9 cellular contexts compared by ENCODE assay signal in genomic region chr11:127493330-127493729, GRCh38.
DNase-seq lines count a peak whose midpoint lies in the region; ATAC-seq, FAIRE-seq and TF ChIP-seq lines count a peak whose summit lies in the region.
"Had no signal": no experiment of that assay in that cellular context is flagged by ENCODE, and none has a peak within 500 bp of the region (broad histone marks: within the 10 kb centered on the region; RNA-seq: fewer than 3 reads in every experiment).

No MANE protein-coding gene starts in this region.

- CTCF ChIA-PET in A673 (lab: Charles Lee), result interaction anchor here (0.6 to 1.6 kb wide), 4 partner anchors 12 to 1052 kb away, joined by 3 to 11 read pairs (median 4); no protein-coding TSS in a partner anchor
- CTCF ChIA-PET in activated naive CD4-positive, alpha-beta T cell treated with anti-CD3 and anti-CD28 coated beads for 36 hours (lab: Charles Lee), result interaction anchor here (0.6 to 1.2 kb wide), 4 partner anchors 8 to 1093 kb away, joined by 3 to 4 read pairs (median 3); no protein-coding TSS in a partner anchor

- DNase-seq in A673 (ENCODE audit: low spot score) (peak; percentile 40), GM19239 (ENCODE audit: insufficient read length, low spot score) (no peak), NCI-H510A treated with DMSO at 0.1 percent for 48 hours (lab: John Stamatoyannopoulos, UW) (peak; percentile 74), endodermal cell (peak; percentile 52), T-helper 2 cell (no peak)
- no peak for DNase-seq in activated T-helper 1 cell treated with anti-CD3 and anti-CD28 coated beads, Interleukin-12 subunit alpha, Interleukin-12 subunit beta, Interleukin-2, Interleukin-4 antibody, amounts not matched to agents 30 ng/mL and 10 ng/mL and 1 ng/mL, durations not matched to agents 14 hours and 24 hours and 36 hours (ENCODE audit: low spot score)
- no peak for DNase-seq in activated naive CD4-positive, alpha-beta T cell treated with anti-CD3 and anti-CD28 coated beads for 36 hours
- DNase-seq: SIG-M5 had no signal

- peaks cover 9% of the 10 kb centered on the region for H3K27me3 ChIP-seq in A673 (replicated peaks; ENCODE audit: insufficient read depth, low read depth, low read length, poor library complexity)
- H3K27me3 ChIP-seq in endodermal cell (ENCODE audit: control insufficient read depth, insufficient read depth, low read length, poor library complexity, severe bottlenecking), result no peaks in the 10 kb centered on the region

- H3K9me3 Mint-ChIP-seq in endodermal cell, result peaks cover 38% of the 10 kb centered on the region
- no peaks in the 10 kb centered on the region for H3K9me3 Mint-ChIP-seq in activated T-helper 1 cell treated with anti-CD3 and anti-CD28 coated beads, Interleukin-12 subunit alpha, Interleukin-12 subunit beta, Interleukin-2, Interleukin-4 antibody, amounts not matched to agents 30 ng/mL and 10 ng/mL and 1 ng/mL, durations not matched to agents 14 hours and 24 hours and 36 hours
- H3K9me3 Mint-ChIP-seq in activated naive CD4-positive, alpha-beta T cell treated with anti-CD3 and anti-CD28 coated beads for 36 hours, result peaks cover 5% of the 10 kb centered on the region

- H3K4me3 ChIP-seq in A673 (ENCODE audit: low read depth, low read length, poor library complexity, severe bottlenecking) (no peak overlapping the region), endodermal cell (ENCODE audit: low read length) (no peak overlapping the region)

- H3K36me3 ChIP-seq in A673 (ENCODE audit: insufficient read depth, low read length, poor library complexity, severe bottlenecking) (no peaks in the 10 kb centered on the region), endodermal cell (ENCODE audit: control insufficient read depth, insufficient read depth, low read length) (no peaks in the 10 kb centered on the region)

- peaks cover 7% of the 10 kb centered on the region for H3K36me3 Mint-ChIP-seq in endodermal cell (ENCODE audit: low read depth)
- no peaks in the 10 kb centered on the region for H3K36me3 Mint-ChIP-seq in activated T-helper 1 cell treated with anti-CD3 and anti-CD28 coated beads, Interleukin-12 subunit alpha, Interleukin-12 subunit beta, Interleukin-2, Interleukin-4 antibody, amounts not matched to agents 30 ng/mL and 10 ng/mL and 1 ng/mL, durations not matched to agents 14 hours and 24 hours and 36 hours (ENCODE audit: low read depth)
- no peaks in the 10 kb centered on the region for H3K36me3 Mint-ChIP-seq in activated naive CD4-positive, alpha-beta T cell treated with anti-CD3 and anti-CD28 coated beads for 36 hours (ENCODE audit: low read depth)

- H3K27ac Mint-ChIP-seq in endodermal cell, result no peak overlapping the region
- no peak overlapping the region for H3K27ac Mint-ChIP-seq in activated T-helper 1 cell treated with anti-CD3 and anti-CD28 coated beads, Interleukin-12 subunit alpha, Interleukin-12 subunit beta, Interleukin-2, Interleukin-4 antibody, amounts not matched to agents 30 ng/mL and 10 ng/mL and 1 ng/mL, durations not matched to agents 14 hours and 24 hours and 36 hours
- no peak overlapping the region for H3K27ac Mint-ChIP-seq in activated naive CD4-positive, alpha-beta T cell treated with anti-CD3 and anti-CD28 coated beads for 36 hours

- H3K9me3 ChIP-seq in A673 (ENCODE audit: low read depth, low read length, poor library complexity, severe bottlenecking) (no peaks in the 10 kb centered on the region), endodermal cell (ENCODE audit: control insufficient read depth, low read length) (peaks cover 28% of the 10 kb centered on the region)

- H3K9ac ChIP-seq in endodermal cell (ENCODE audit: extremely low read depth, low read length, poor library complexity, severe bottlenecking), result no peak overlapping the region

- peaks cover 6% of the 10 kb centered on the region for H3K27me3 Mint-ChIP-seq in endodermal cell (ENCODE audit: insufficient read depth)
- H3K27me3 Mint-ChIP-seq in activated T-helper 1 cell treated with anti-CD3 and anti-CD28 coated beads, Interleukin-12 subunit alpha, Interleukin-12 subunit beta, Interleukin-2, Interleukin-4 antibody, amounts not matched to agents 30 ng/mL and 10 ng/mL and 1 ng/mL, durations not matched to agents 14 hours and 24 hours and 36 hours (ENCODE audit: insufficient read depth), result peaks cover 2% of the 10 kb centered on the region
- H3K27me3 Mint-ChIP-seq in activated naive CD4-positive, alpha-beta T cell treated with anti-CD3 and anti-CD28 coated beads for 36 hours (ENCODE audit: low read depth), result peaks cover 3% of the 10 kb centered on the region

- H3K27ac ChIP-seq in A673 (ENCODE audit: low read depth, low read length, poor library complexity, severe bottlenecking) (no peak overlapping the region), endodermal cell (ENCODE audit: low read depth, low read length) (no peak overlapping the region)

- ATAC-seq in HG03469 (IDR thresholded peaks at IDR 0.05; ENCODE audit: unreplicated experiment), result no peak

- no peak overlapping the region for H3K4me3 Mint-ChIP-seq in endodermal cell
- H3K4me3 Mint-ChIP-seq in activated T-helper 1 cell treated with anti-CD3 and anti-CD28 coated beads, Interleukin-12 subunit alpha, Interleukin-12 subunit beta, Interleukin-2, Interleukin-4 antibody, amounts not matched to agents 30 ng/mL and 10 ng/mL and 1 ng/mL, durations not matched to agents 14 hours and 24 hours and 36 hours, result no peak overlapping the region
- no peak overlapping the region for H3K4me3 Mint-ChIP-seq in activated naive CD4-positive, alpha-beta T cell treated with anti-CD3 and anti-CD28 coated beads for 36 hours

- peak; percentile 28 for FAIRE-seq in GM19239 (lab: Jason Lieb, UNC)

- WGBS in endodermal cell (ENCODE audit: insufficient coverage in 1 of 2, insufficient read length in 1 of 2), 2 experiments, result 50 to 75% methylated on average over 1 to 4 of the region's 4 CpGs

- no peaks in the 10 kb centered on the region for H3K4me1 Mint-ChIP-seq in endodermal cell
- H3K4me1 Mint-ChIP-seq in activated T-helper 1 cell treated with anti-CD3 and anti-CD28 coated beads, Interleukin-12 subunit alpha, Interleukin-12 subunit beta, Interleukin-2, Interleukin-4 antibody, amounts not matched to agents 30 ng/mL and 10 ng/mL and 1 ng/mL, durations not matched to agents 14 hours and 24 hours and 36 hours (ENCODE audit: low read depth), result no peaks in the 10 kb centered on the region
- no peaks in the 10 kb centered on the region for H3K4me1 Mint-ChIP-seq in activated naive CD4-positive, alpha-beta T cell treated with anti-CD3 and anti-CD28 coated beads for 36 hours (ENCODE audit: low read depth)

- TF ChIP-seq CTCF in A673 (conservative IDR thresholded peaks at IDR 0.05; ENCODE audit: low read depth, low read length) (peak; percentile 69), endodermal cell (conservative IDR thresholded peaks at IDR 0.05) (peak; percentile 81)

- no TSS peak for BruUV-seq in A673 (replicated peaks; lab: Mats Ljungman, UMichigan)

- intact Hi-C loops in A673 (cut with micrococcal nuclease; ENCODE audit: unreplicated experiment), result loop anchor here (1.0 kb wide), 1 partner anchor 1053 kb away; no protein-coding TSS in a partner anchor
- intact Hi-C loops in activated T-helper 1 cell treated with anti-CD3 and anti-CD28 coated beads, Interleukin-12 subunit alpha, Interleukin-12 subunit beta, Interleukin-2, Interleukin-4 antibody, amounts not matched to agents 30 ng/mL and 10 ng/mL and 1 ng/mL, durations not matched to agents 14 hours and 24 hours and 36 hours (cut with micrococcal nuclease), result loop anchor here (2.0 kb wide), 1 partner anchor 1053 kb away; no protein-coding TSS in a partner anchor
- intact Hi-C loops in activated naive CD4-positive, alpha-beta T cell treated with anti-CD3 and anti-CD28 coated beads for 36 hours (cut with micrococcal nuclease), result no loop called here

- H3K4me1 ChIP-seq in A673 (ENCODE audit: insufficient read depth, low read length, poor library complexity, severe bottlenecking), result no peaks in the 10 kb centered on the region
- H3K4me1 ChIP-seq in endodermal cell (ENCODE audit: control insufficient read depth, insufficient read depth, low read length), result no peaks in the 10 kb centered on the region

- POLR2A ChIA-PET in A673 (lab: Charles Lee; ENCODE audit: low non-redundant PET), result no interaction called here

Comparison
In these comparisons a context has a peak if more than half of its experiments do, and no peak if none do; other contexts are left out.
1. DNase-seq: peak in A673 (single experiment), NCI-H510A treated with DMSO at 0.1 percent for 48 hours (single experiment) and endodermal cell (single experiment); none in GM19239 (single experiment), activated T-helper 1 cell treated with anti-CD3 and anti-CD28 coated beads, Interleukin-12 subunit alpha, Interleukin-12 subunit beta, Interleukin-2, Interleukin-4 antibody, amounts not matched to agents 30 ng/mL and 10 ng/mL and 1 ng/mL, durations not matched to agents 14 hours and 24 hours and 36 hours (single experiment), activated naive CD4-positive, alpha-beta T cell treated with anti-CD3 and anti-CD28 coated beads for 36 hours (single experiment) and T-helper 2 cell (0 of 5).